In genomic region chr11:10428453-10428852, GRCh38 we compare ENCODE assay signal across 22 cellular contexts.
"Had no signal": no experiment of that assay in that cellular context is flagged by ENCODE, and none has a peak within 500 bp of the region (broad histone marks: within the 10 kb centered on the region; RNA-seq: fewer than 3 reads in every experiment).

No MANE protein-coding gene starts in this region.

- H3K9me3 ChIP-seq: colonic mucosa, esophagus squamous epithelium, thoracic aorta, transverse colon had no signal

- H3K36me3 ChIP-seq: colonic mucosa, esophagus squamous epithelium, gastroesophageal sphincter, spleen, thoracic aorta, transverse colon had no signal

- ATAC-seq: gastroesophageal sphincter; naive thymus-derived CD8-positive, alpha-beta T cell; sciatic nerve; stimulated activated memory B cell treated with anti-CD40 and anti-IgM and Interleukin-4, amounts not matched to agents 10 μg/mL and 1 μg/mL and 100 μg/mL, for 72 hours had no signal

- H3K79me2 ChIP-seq: hepatocyte had no signal

- H3K4me1 Mint-ChIP-seq: naive thymus-derived CD8-positive, alpha-beta T cell; neural crest cell; stimulated activated memory B cell treated with anti-CD40 and anti-IgM and Interleukin-4, amounts not matched to agents 10 μg/mL and 1 μg/mL and 100 μg/mL, for 72 hours had no signal

- H3K27me3 Mint-ChIP-seq: stimulated activated memory B cell treated with anti-CD40 and anti-IgM and Interleukin-4, amounts not matched to agents 10 μg/mL and 1 μg/mL and 100 μg/mL, for 72 hours had no signal

- DNase-seq: colonic mucosa; dermis blood vessel endothelial cell; esophagus squamous epithelium; foreskin fibroblast; head of caudate nucleus; kidney glomerular epithelial cell; naive thymus-derived CD8-positive, alpha-beta T cell; posterior cingulate gyrus; spleen; stimulated activated CD4-positive, alpha-beta T cell treated with anti-CD3 and anti-CD28 coated beads, Interleukin-15, amount 100 ng/mL, for 24 hours; stimulated activated CD4-positive, alpha-beta T cell treated with anti-CD3 and anti-CD28 coated beads, Interleukin-1b, Interleukin-23, amount 100 ng/mL, for 48 hours; stimulated activated CD4-positive, alpha-beta T cell treated with anti-CD3 and anti-CD28 coated beads, Interleukin-4, amount 100 ng/mL, for 24 hours; substantia nigra; transverse colon had no signal

- FAIRE-seq: islet of Langerhans had no signal

- H3K4me2 ChIP-seq: hepatocyte had no signal

- H3K4me3 Mint-ChIP-seq: naive thymus-derived CD8-positive, alpha-beta T cell; neural crest cell; stimulated activated memory B cell treated with anti-CD40 and anti-IgM and Interleukin-4, amounts not matched to agents 10 μg/mL and 1 μg/mL and 100 μg/mL, for 72 hours; stimulated activated naive CD8-positive, alpha-beta T cell treated with anti-CD3 and anti-CD28 coated beads, Interleukin-15, Interleukin-2, amounts not matched to agents 100 ng/mL and 50 ng/mL, for 24 hours had no signal

- H3K27me3 ChIP-seq: colonic mucosa, gastroesophageal sphincter, hepatocyte, transverse colon had no signal

- H3K36me3 Mint-ChIP-seq: stimulated activated memory B cell treated with anti-CD40 and anti-IgM and Interleukin-4, amounts not matched to agents 10 μg/mL and 1 μg/mL and 100 μg/mL, for 72 hours had no signal

- H2AFZ ChIP-seq: hepatocyte had no signal

- H3K27ac Mint-ChIP-seq: naive thymus-derived CD8-positive, alpha-beta T cell; stimulated activated memory B cell treated with anti-CD40 and anti-IgM and Interleukin-4, amounts not matched to agents 10 μg/mL and 1 μg/mL and 100 μg/mL, for 72 hours; stimulated activated naive CD8-positive, alpha-beta T cell treated with anti-CD3 and anti-CD28 coated beads, Interleukin-15, Interleukin-2, amounts not matched to agents 100 ng/mL and 50 ng/mL, for 24 hours had no signal

- H3K4me3 ChIP-seq: colonic mucosa, esophagus squamous epithelium, gastroesophageal sphincter, hepatocyte, spleen, thoracic aorta, transverse colon had no signal

- H3K4me1 ChIP-seq: colonic mucosa, esophagus squamous epithelium, gastroesophageal sphincter, spleen, transverse colon had no signal

- H3K27ac ChIP-seq: colonic mucosa, esophagus squamous epithelium, gastroesophageal sphincter, hepatocyte, spleen, thoracic aorta, transverse colon had no signal
